2 cellular contexts compared by ENCODE assay signal in the genomic region with DNA sequence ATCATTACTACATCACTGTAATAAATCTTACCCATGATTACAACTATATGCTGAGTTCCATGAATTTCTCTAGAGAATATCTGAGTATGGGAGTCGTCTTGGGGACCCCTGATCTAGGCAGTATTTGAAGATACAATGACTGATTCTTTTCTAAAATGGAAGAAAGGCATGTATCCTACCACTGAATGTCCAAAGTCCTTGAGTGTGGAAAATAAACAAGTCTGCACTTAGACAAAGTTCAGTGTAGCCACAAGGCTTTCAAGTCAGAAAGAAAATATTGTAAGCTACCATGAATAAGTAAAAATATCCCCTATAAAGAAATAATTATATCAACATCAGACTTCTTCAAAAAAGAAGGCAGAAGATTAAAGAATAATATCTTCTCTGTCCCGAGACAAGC.
TF ChIP-seq lines count a peak whose summit lies in the region.

No MANE protein-coding gene starts in this region.

TF ChIP-seq in HepG2, 621 proteins besides CTCF, POLR2A, EP300 and RAD21:
- TF ChIP-seq ZNF224 (CRISPR knock-in tag; IDR thresholded peaks at IDR 0.05) (no peak), ARNT (IDR thresholded peaks at IDR 0.05) (no peak), MTA3 (CRISPR knock-in tag; IDR thresholded peaks at IDR 0.05) (no peak), SATB2 (CRISPR knock-in tag; IDR thresholded peaks at IDR 0.05) (no peak), ZNF549 (CRISPR knock-in tag; IDR thresholded peaks at IDR 0.05) (no peak), HDAC1 (CRISPR knock-in tag; IDR thresholded peaks at IDR 0.05) (no peak), TOPORS (CRISPR knock-in tag; IDR thresholded peaks at IDR 0.05) (no peak), MED1 (CRISPR knock-in tag; IDR thresholded peaks at IDR 0.05) (no peak), ZNF678 (CRISPR knock-in tag; IDR thresholded peaks at IDR 0.05) (no peak), MAFF (IDR thresholded peaks at IDR 0.05; ENCODE audit: low read depth, low read length) (no peak), NBN (conservative IDR thresholded peaks at IDR 0.05) (no peak), ASH2L (IDR thresholded peaks at IDR 0.05; ENCODE audit: insufficient read length, low read depth, low read length) (peak; percentile 37), ZNF225 (CRISPR knock-in tag; IDR thresholded peaks at IDR 0.05) (no peak), HNF4A (CRISPR knock-in tag; IDR thresholded peaks at IDR 0.05) (peak; percentile 57)
- TF ChIP-seq, protein P1, sequence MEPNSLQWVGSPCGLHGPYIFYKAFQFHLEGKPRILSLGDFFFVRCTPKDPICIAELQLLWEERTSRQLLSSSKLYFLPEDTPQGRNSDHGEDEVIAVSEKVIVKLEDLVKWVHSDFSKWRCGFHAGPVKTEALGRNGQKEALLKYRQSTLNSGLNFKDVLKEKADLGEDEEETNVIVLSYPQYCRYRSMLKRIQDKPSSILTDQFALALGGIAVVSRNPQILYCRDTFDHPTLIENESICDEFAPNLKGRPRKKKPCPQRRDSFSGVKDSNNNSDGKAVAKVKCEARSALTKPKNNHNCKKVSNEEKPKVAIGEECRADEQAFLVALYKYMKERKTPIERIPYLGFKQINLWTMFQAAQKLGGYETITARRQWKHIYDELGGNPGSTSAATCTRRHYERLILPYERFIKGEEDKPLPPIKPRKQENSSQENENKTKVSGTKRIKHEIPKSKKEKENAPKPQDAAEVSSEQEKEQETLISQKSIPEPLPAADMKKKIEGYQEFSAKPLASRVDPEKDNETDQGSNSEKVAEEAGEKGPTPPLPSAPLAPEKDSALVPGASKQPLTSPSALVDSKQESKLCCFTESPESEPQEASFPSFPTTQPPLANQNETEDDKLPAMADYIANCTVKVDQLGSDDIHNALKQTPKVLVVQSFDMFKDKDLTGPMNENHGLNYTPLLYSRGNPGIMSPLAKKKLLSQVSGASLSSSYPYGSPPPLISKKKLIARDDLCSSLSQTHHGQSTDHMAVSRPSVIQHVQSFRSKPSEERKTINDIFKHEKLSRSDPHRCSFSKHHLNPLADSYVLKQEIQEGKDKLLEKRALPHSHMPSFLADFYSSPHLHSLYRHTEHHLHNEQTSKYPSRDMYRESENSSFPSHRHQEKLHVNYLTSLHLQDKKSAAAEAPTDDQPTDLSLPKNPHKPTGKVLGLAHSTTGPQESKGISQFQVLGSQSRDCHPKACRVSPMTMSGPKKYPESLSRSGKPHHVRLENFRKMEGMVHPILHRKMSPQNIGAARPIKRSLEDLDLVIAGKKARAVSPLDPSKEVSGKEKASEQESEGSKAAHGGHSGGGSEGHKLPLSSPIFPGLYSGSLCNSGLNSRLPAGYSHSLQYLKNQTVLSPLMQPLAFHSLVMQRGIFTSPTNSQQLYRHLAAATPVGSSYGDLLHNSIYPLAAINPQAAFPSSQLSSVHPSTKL (CRISPR knock-in tag; IDR thresholded peaks at IDR 0.05) = 0 out of 2 replicates have a peak, but pooled peaks have one; percentile 12
- TF ChIP-seq, protein P2, sequence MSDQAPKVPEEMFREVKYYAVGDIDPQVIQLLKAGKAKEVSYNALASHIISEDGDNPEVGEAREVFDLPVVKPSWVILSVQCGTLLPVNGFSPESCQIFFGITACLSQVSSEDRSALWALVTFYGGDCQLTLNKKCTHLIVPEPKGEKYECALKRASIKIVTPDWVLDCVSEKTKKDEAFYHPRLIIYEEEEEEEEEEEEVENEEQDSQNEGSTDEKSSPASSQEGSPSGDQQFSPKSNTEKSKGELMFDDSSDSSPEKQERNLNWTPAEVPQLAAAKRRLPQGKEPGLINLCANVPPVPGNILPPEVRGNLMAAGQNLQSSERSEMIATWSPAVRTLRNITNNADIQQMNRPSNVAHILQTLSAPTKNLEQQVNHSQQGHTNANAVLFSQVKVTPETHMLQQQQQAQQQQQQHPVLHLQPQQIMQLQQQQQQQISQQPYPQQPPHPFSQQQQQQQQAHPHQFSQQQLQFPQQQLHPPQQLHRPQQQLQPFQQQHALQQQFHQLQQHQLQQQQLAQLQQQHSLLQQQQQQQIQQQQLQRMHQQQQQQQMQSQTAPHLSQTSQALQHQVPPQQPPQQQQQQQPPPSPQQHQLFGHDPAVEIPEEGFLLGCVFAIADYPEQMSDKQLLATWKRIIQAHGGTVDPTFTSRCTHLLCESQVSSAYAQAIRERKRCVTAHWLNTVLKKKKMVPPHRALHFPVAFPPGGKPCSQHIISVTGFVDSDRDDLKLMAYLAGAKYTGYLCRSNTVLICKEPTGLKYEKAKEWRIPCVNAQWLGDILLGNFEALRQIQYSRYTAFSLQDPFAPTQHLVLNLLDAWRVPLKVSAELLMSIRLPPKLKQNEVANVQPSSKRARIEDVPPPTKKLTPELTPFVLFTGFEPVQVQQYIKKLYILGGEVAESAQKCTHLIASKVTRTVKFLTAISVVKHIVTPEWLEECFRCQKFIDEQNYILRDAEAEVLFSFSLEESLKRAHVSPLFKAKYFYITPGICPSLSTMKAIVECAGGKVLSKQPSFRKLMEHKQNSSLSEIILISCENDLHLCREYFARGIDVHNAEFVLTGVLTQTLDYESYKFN (CRISPR knock-in tag; conservative IDR thresholded peaks at IDR 0.05) = peak; percentile 55
TF ChIP-seq in HepG2: peak in this region for 4.

TF ChIP-seq in A549, 52 proteins besides CTCF, POLR2A, EP300 and RAD21:
- no peak for TF ChIP-seq HOXB13 (CRISPR knock-in tag; IDR thresholded peaks at IDR 0.05; ENCODE audit: low read depth)
- no peak for TF ChIP-seq CBX2 (IDR thresholded peaks at IDR 0.05; ENCODE audit: borderline replicate concordance, low read depth)
- TF ChIP-seq, protein P3, sequence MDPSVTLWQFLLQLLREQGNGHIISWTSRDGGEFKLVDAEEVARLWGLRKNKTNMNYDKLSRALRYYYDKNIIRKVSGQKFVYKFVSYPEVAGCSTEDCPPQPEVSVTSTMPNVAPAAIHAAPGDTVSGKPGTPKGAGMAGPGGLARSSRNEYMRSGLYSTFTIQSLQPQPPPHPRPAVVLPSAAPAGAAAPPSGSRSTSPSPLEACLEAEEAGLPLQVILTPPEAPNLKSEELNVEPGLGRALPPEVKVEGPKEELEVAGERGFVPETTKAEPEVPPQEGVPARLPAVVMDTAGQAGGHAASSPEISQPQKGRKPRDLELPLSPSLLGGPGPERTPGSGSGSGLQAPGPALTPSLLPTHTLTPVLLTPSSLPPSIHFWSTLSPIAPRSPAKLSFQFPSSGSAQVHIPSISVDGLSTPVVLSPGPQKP (IDR thresholded peaks at IDR 0.05; ENCODE audit: low read depth, low read length) = no peak
- no peak for TF ChIP-seq RARB (CRISPR knock-in tag; IDR thresholded peaks at IDR 0.05)
- TF ChIP-seq RCOR1 (IDR thresholded peaks at IDR 0.05; ENCODE audit: low read depth, low read length) = no peak
- no peak for TF ChIP-seq BHLHE40 (IDR thresholded peaks at IDR 0.05; ENCODE audit: low read depth, low read length)
- TF ChIP-seq KDM5A (IDR thresholded peaks at IDR 0.05) = no peak
- TF ChIP-seq JUN (IDR thresholded peaks at IDR 0.05) = no peak
- no peak for TF ChIP-seq CBX8 (IDR thresholded peaks at IDR 0.05)
- TF ChIP-seq KDM1A (IDR thresholded peaks at IDR 0.05; ENCODE audit: low read depth) = no peak
- no peak for TF ChIP-seq MYC (IDR thresholded peaks at IDR 0.05; ENCODE audit: borderline replicate concordance, low read length)
- no peak for TF ChIP-seq NPAS2 (CRISPR knock-in tag; IDR thresholded peaks at IDR 0.05; ENCODE audit: borderline replicate concordance)
- TF ChIP-seq, protein P4, sequence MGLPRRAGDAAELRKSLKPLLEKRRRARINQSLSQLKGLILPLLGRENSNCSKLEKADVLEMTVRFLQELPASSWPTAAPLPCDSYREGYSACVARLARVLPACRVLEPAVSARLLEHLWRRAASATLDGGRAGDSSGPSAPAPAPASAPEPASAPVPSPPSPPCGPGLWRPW (IDR thresholded peaks at IDR 0.05) = no peak
- TF ChIP-seq RNF2 (IDR thresholded peaks at IDR 0.05; ENCODE audit: borderline replicate concordance, low read depth) = no peak
- TF ChIP-seq JUNB (IDR thresholded peaks at IDR 0.05) = no peak
- TF ChIP-seq, protein P5, sequence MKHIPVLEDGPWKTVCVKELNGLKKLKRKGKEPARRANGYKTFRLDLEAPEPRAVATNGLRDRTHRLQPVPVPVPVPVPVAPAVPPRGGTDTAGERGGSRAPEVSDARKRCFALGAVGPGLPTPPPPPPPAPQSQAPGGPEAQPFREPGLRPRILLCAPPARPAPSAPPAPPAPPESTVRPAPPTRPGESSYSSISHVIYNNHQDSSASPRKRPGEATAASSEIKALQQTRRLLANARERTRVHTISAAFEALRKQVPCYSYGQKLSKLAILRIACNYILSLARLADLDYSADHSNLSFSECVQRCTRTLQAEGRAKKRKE (CRISPR knock-in tag; IDR thresholded peaks at IDR 0.05; ENCODE audit: low read depth) = no peak
- TF ChIP-seq TP53 (CRISPR knock-in tag; IDR thresholded peaks at IDR 0.05) = no peak
